In the genomic region with DNA sequence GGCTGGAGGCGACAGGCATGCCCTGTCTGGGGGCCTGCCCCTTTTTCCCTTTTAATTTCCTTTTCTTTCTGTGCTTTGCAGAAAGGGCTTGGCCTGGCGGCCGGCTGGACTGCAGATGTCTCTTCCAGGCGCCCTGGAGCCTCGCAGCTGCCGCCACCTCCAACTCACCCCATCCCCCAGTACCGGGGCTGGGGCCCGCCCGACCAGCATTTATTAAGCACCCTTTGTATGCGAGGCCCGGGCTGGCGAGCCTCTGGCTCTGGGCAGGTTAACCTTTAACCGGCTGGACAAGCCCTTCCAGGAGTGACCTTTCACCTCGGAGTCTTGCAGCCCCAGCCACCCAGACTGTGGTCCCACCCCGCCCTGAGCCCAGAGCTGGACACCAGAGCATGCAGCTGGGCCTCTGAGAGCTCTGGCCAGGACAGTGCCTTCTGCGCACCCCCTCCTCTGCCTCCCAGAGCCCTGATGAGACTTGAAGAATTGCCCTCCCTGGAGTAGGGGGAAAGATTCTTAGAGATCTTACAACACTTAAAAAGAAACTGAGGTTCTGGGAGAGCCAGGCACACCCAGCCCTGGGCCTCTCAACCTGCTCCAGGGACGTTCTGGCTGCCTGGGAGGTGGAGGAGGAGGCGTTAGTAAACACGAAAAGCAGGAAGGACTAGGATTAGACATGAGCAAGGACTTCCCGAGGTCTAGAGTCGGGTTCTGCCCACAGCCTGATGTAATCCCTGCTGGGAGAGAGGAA, we compare ENCODE assay signal across 6 cellular contexts. TPM values are rescaled to one million over a fixed set of nuclear protein-coding genes. Genes with fewer than 3 reads are reported as not detected.
DNase-seq lines count a peak whose midpoint lies in the region; ATAC-seq and TF ChIP-seq lines count a peak whose summit lies in the region.

No MANE protein-coding gene starts in this region.

- peaks cover 29% of the 10 kb centered on the region for H3K4me1 ChIP-seq in HAP-1

- no peaks in the 10 kb centered on the region; the same call in 1 of the 2 replicates for H3K36me3 ChIP-seq in HAP-1 (replicated peaks)

- peak overlapping the region; percentile 93 for H3K27ac ChIP-seq in VCaP

- H3K27me3 ChIP-seq in HAP-1 (ENCODE audit: low read depth) = no peaks in the 10 kb centered on the region

- no peaks in the 10 kb centered on the region for H3K9me3 ChIP-seq in HAP-1

- in situ Hi-C loops in HAP-1 (cut with MboI; ENCODE audit: low sequenced_read_pairs) = no loop called here

- ATAC-seq in left lobe of liver = peak; percentile 61

- TF ChIP-seq CTCF in VCaP (conservative IDR thresholded peaks at IDR 0.05) = no peak

- DNase-seq in HAP-1 (ENCODE audit: low spot score in 2 of 2) (peak in 1 of 2 experiments; percentile 15), left lobe of liver (ENCODE audit: low spot score) (peak; percentile 89), RKO (ENCODE audit: low spot score) (no peak), cerebellar cortex (ENCODE audit: low spot score) (no peak), KG1 (lab: John Stamatoyannopoulos, UW) (no peak)

- peak overlapping the region; percentile 30 for H3K4me3 ChIP-seq in HAP-1

RNA-seq across cellular contexts. Expression of a gene that starts 1.1 kb away (rescaled TPM):
- 126 TPM for total RNA-seq in left lobe of liver

RNA-seq across cellular contexts. Expression of a gene that starts 17.7 kb away (rescaled TPM):
- total RNA-seq in left lobe of liver = 1.6 TPM

RNA-seq across cellular contexts. Expression of a gene that starts 20.4 kb away (rescaled TPM):
- total RNA-seq in left lobe of liver = 41.0 TPM

RNA-seq across cellular contexts. Expression of a gene that starts 20.8 kb away (rescaled TPM):
- 63.0 TPM for total RNA-seq in left lobe of liver

RNA-seq across cellular contexts. Expression of a gene that starts 31.7 kb away (rescaled TPM):
- 19.9 TPM for total RNA-seq in left lobe of liver
